13 cellular contexts compared by ENCODE assay signal in the genomic region with DNA sequence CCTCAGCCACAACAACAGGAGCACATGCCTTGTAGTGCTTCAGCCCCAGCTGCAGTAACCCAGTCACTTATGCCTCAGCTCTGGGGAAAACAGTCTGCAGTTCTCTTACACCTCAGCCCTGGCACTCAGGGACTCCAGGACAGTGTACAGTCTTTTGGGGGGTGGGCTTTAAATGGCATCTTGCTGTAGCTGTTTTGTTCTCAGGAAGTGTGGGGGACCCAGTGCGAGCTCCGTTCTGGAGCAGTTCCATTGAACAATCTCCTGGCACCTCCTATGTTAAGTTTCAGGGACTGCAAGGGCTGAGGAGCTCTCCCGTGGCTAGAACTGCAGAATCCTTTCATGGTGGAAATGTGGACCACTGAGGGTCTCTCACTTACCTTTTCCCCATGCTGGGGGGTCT. TPM values are rescaled to one million over a fixed set of nuclear protein-coding genes. Genes with fewer than 3 reads are reported as not detected.
A peak's percentile ranks its signal among the peaks of the same experiment; 100 is the strongest.
DNase-seq lines count a peak whose midpoint lies in the region; ATAC-seq and TF ChIP-seq lines count a peak whose summit lies in the region.
"Had no signal": no experiment of that assay in that cellular context is flagged by ENCODE, and none has a peak within 500 bp of the region (broad histone marks: within the 10 kb centered on the region; RNA-seq: fewer than 3 reads in every experiment).

No MANE protein-coding gene starts in this region.

- H2AK5ac ChIP-seq in H9 (ENCODE audit: insufficient read length, low read length), result no peak overlapping the region

- H3K4me3 Mint-ChIP-seq in H9 (no peak overlapping the region), WTC11 (no peak overlapping the region)
- H3K4me3 Mint-ChIP-seq: B cell; CD8-positive, alpha-beta T cell had no signal

- no peak overlapping the region for H2BK5ac ChIP-seq in H9 (ENCODE audit: insufficient read length, low read length)

- POLR2A ChIA-PET in WTC11 (lab: Charles Lee), result interaction anchor here (0.5 kb wide), 1 partner anchor 148 kb away, joined by 3 read pairs; a partner anchor contains a TSS

- CTCF ChIA-PET in WTC11 (lab: Charles Lee), result interaction anchor here (1.1 to 2.6 kb wide), 9 partner anchors 20 to 247 kb away, joined by 3 to 17 read pairs (median 4); a partner anchor contains a TSS

- no peak overlapping the region for H4K91ac ChIP-seq in H9 (ENCODE audit: insufficient read length, low read depth, low read length)

- no CpG with 5 or more reads among the region's 3 CpGs for WGBS in H9 (ENCODE audit: extremely low coverage, insufficient read length, low lambda C conversion rate)

- H2BK12ac ChIP-seq in H9 (ENCODE audit: insufficient read length, low read depth, low read length), result no peak overlapping the region

- H3K4ac ChIP-seq in H9 (ENCODE audit: low read depth, low read length), result no peak overlapping the region

- DNase-seq in H9, result peak; percentile 25
- no peak for DNase-seq in WTC11 (ENCODE audit: low spot score)
- peak; percentile 5 for DNase-seq in iPS-NIHi7 (ENCODE audit: extremely low spot score)
- DNase-seq in ureter (ENCODE audit: low spot score), result peak; percentile 22
- no peak for DNase-seq in HCEC 1CT
- DNase-seq in NOMO-1 (lab: John Stamatoyannopoulos, UW; ENCODE audit: unreplicated experiment in 2 of 2), result no peak
- DNase-seq in stimulated activated naive CD8-positive, alpha-beta T cell treated with anti-CD3 and anti-CD28 coated beads, Interleukin-15, Interleukin-2, amounts not matched to agents 100 U/mL and 50 U/mL, for 24 hours, result no peak
- DNase-seq: Calu3; CD8-positive, alpha-beta T cell; DMS79 treated with DMSO at 0.1 percent for 48 hours; GF-D8 had no signal

- no peak overlapping the region for H4K5ac ChIP-seq in H9 (ENCODE audit: insufficient read length, low read depth, low read length)

- no peak overlapping the region for H2BK120ac ChIP-seq in H9 (ENCODE audit: low read depth, low read length, poor library complexity, severe bottlenecking)

- H3K27me3 ChIP-seq in H9 (ENCODE audit: insufficient read depth, low read length), result no peaks in the 10 kb centered on the region
- H3K27me3 ChIP-seq: BLaER1 treated with 17β-estradiol and CSF1 and Interleukin-3, amounts not matched to agents 10 nM and 100 nM had no signal

- no peaks in the 10 kb centered on the region for H3K23me2 ChIP-seq in H9 (ENCODE audit: insufficient read length, low read depth, low read length, poor library complexity, severe bottlenecking)

- no peaks in the 10 kb centered on the region for H3K9me3 ChIP-seq in H9 (ENCODE audit: control insufficient read depth, low read depth, low read length)

- no peak overlapping the region for H4K8ac ChIP-seq in H9 (replicated peaks; ENCODE audit: insufficient read length, low read depth, low read length)

- H3K27me3 Mint-ChIP-seq in H9 (ENCODE audit: low read depth), result no peaks in the 10 kb centered on the region
- H3K27me3 Mint-ChIP-seq in WTC11 (ENCODE audit: low read depth), result no peaks in the 10 kb centered on the region; the same call in 1 of the 2 replicates
- H3K27me3 Mint-ChIP-seq: B cell had no signal

- H3K79me2 ChIP-seq in H9 (ENCODE audit: insufficient read depth, low read length), result no peaks in the 10 kb centered on the region

- no peaks in the 10 kb centered on the region for H3K4me1 ChIP-seq in H9 (ENCODE audit: insufficient read depth, low read length)
- H3K4me1 ChIP-seq: BLaER1 treated with 17β-estradiol and CSF1 and Interleukin-3, amounts not matched to agents 10 nM and 100 nM had no signal

- no peak overlapping the region for H3K4me2 ChIP-seq in H9 (ENCODE audit: insufficient read depth, insufficient read length, low read length)
- H3K4me2 ChIP-seq: BLaER1 treated with 17β-estradiol and CSF1 and Interleukin-3, amounts not matched to agents 10 nM and 100 nM had no signal

- no peaks in the 10 kb centered on the region for H3K79me1 ChIP-seq in H9 (ENCODE audit: insufficient read depth, low read depth, low read length, poor library complexity, severe bottlenecking)

- H3K4me1 Mint-ChIP-seq in H9 (no peaks in the 10 kb centered on the region), WTC11 (no peaks in the 10 kb centered on the region)
- H3K4me1 Mint-ChIP-seq: B cell had no signal

- no peak overlapping the region for H2BK15ac ChIP-seq in H9 (ENCODE audit: low read depth, low read length)

- no peak overlapping the region for H3T11ph ChIP-seq in H9 (ENCODE audit: low read length)

- H3K14ac ChIP-seq in H9 (ENCODE audit: insufficient read depth, low read length), result no peak overlapping the region

- peaks cover 0 to 3% (median 0%) of the 10 kb centered on the region in 3 experiments; a peak in 2 of 7 replicates for H3K36me3 Mint-ChIP-seq in H9 (ENCODE audit: insufficient read depth in 1 of 3, low read depth in 3 of 3)
- H3K36me3 Mint-ChIP-seq in WTC11, result no peaks in the 10 kb centered on the region

- no peak overlapping the region for H3K9ac ChIP-seq in H9 (ENCODE audit: extremely low read depth, insufficient read length, low read length)
- H3K9ac ChIP-seq: BLaER1 treated with 17β-estradiol and CSF1 and Interleukin-3, amounts not matched to agents 10 nM and 100 nM had no signal

- H3K9me3 Mint-ChIP-seq in H9 (peaks cover 3 to 11% of the 10 kb centered on the region in 2 experiments; a peak in 4 of 5 replicates), WTC11 (no peaks in the 10 kb centered on the region)

- peak; percentile 47; the same call in 1 of the 2 replicates for ATAC-seq in WTC11
- no peak for ATAC-seq in stimulated activated naive CD8-positive, alpha-beta T cell treated with anti-CD3 and anti-CD28 coated beads, Interleukin-15, Interleukin-2, amounts not matched to agents 100 U/mL and 50 U/mL, for 24 hours
- ATAC-seq: CD8-positive, alpha-beta T cell had no signal

- no peak overlapping the region for H3K56ac ChIP-seq in H9 (ENCODE audit: insufficient read length, low read depth, low read length)

- H3K18ac ChIP-seq in H9 (ENCODE audit: insufficient read length, low read depth, low read length), result no peak overlapping the region

- TF ChIP-seq CTCF in H9 (conservative IDR thresholded peaks at IDR 0.05) (peak; percentile 15; the same call in 1 of the 3 replicates), WTC11 (IDR thresholded peaks at IDR 0.05) (no peak)

- no peak overlapping the region for H3K27ac Mint-ChIP-seq in H9
- no peak overlapping the region for H3K27ac Mint-ChIP-seq in WTC11
- H3K27ac Mint-ChIP-seq: B cell; CD8-positive, alpha-beta T cell had no signal

- H2BK20ac ChIP-seq in H9 (ENCODE audit: low read depth, low read length, poor library complexity, severe bottlenecking), result no peak overlapping the region

- no peak overlapping the region for H3K27ac ChIP-seq in H9 (ENCODE audit: insufficient read length, low read depth, low read length)
- H3K27ac ChIP-seq: BLaER1 treated with 17β-estradiol and CSF1 and Interleukin-3, amounts not matched to agents 10 nM and 100 nM had no signal

- no peak overlapping the region for H2AFZ ChIP-seq in H9 (ENCODE audit: low read length)

- H3K23ac ChIP-seq in H9 (ENCODE audit: insufficient read length, low read depth, low read length), result no peak overlapping the region

- no peaks in the 10 kb centered on the region for H4K20me1 ChIP-seq in H9 (ENCODE audit: control insufficient read depth, insufficient read depth, insufficient read length)
- H4K20me1 ChIP-seq: BLaER1 treated with 17β-estradiol and CSF1 and Interleukin-3, amounts not matched to agents 10 nM and 100 nM had no signal

TF ChIP-seq in WTC11, 78 proteins besides CTCF, POLR2A, EP300 and RAD21 (continues in another document):
- no peak for TF ChIP-seq ELF4 (CRISPR knock-in tag; IDR thresholded peaks at IDR 0.05; ENCODE audit: low read depth)
- TF ChIP-seq, protein P1, sequence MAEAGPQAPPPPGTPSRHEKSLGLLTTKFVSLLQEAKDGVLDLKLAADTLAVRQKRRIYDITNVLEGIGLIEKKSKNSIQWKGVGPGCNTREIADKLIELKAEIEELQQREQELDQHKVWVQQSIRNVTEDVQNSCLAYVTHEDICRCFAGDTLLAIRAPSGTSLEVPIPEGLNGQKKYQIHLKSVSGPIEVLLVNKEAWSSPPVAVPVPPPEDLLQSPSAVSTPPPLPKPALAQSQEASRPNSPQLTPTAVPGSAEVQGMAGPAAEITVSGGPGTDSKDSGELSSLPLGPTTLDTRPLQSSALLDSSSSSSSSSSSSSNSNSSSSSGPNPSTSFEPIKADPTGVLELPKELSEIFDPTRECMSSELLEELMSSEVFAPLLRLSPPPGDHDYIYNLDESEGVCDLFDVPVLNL (CRISPR knock-in tag; IDR thresholded peaks at IDR 0.05; ENCODE audit: borderline replicate concordance, low read depth), result no peak
- TF ChIP-seq, protein P2, sequence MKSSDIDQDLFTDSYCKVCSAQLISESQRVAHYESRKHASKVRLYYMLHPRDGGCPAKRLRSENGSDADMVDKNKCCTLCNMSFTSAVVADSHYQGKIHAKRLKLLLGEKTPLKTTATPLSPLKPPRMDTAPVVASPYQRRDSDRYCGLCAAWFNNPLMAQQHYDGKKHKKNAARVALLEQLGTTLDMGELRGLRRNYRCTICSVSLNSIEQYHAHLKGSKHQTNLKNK (CRISPR knock-in tag; IDR thresholded peaks at IDR 0.05), result no peak
- TF ChIP-seq, protein P3, sequence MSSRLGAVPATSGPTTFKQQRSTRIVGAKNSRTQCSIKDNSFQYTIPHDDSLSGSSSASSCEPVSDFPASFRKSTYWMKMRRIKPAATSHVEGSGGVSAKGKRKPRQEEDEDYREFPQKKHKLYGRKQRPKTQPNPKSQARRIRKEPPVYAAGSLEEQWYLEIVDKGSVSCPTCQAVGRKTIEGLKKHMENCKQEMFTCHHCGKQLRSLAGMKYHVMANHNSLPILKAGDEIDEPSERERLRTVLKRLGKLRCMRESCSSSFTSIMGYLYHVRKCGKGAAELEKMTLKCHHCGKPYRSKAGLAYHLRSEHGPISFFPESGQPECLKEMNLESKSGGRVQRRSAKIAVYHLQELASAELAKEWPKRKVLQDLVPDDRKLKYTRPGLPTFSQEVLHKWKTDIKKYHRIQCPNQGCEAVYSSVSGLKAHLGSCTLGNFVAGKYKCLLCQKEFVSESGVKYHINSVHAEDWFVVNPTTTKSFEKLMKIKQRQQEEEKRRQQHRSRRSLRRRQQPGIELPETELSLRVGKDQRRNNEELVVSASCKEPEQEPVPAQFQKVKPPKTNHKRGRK (CRISPR knock-in tag; IDR thresholded peaks at IDR 0.05; ENCODE audit: borderline replicate concordance), result no peak
- TF ChIP-seq, protein P4, sequence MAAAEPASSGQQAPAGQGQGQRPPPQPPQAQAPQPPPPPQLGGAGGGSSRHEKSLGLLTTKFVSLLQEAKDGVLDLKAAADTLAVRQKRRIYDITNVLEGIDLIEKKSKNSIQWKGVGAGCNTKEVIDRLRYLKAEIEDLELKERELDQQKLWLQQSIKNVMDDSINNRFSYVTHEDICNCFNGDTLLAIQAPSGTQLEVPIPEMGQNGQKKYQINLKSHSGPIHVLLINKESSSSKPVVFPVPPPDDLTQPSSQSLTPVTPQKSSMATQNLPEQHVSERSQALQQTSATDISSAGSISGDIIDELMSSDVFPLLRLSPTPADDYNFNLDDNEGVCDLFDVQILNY (CRISPR knock-in tag; IDR thresholded peaks at IDR 0.05), result no peak
- no peak for TF ChIP-seq ATF1 (CRISPR knock-in tag; IDR thresholded peaks at IDR 0.05)

RNA-seq across cellular contexts. Expression of a gene that starts 55.2 kb away (rescaled TPM):
- total RNA-seq in H9 (2021), result 161 and 171 TPM in 2 replicates
- total RNA-seq in WTC11 (2021), result 177 to 201 TPM (median 194 TPM) in 3 replicates
- total RNA-seq in ureter, result 96.3 TPM

Comparison
In these comparisons a context has a peak if more than half of its experiments do, and no peak if none do; other contexts are left out.
1. DNase-seq: peak in H9 (single experiment), iPS-NIHi7 (single experiment) and ureter (single experiment); none in WTC11 (single experiment), HCEC 1CT (single experiment), NOMO-1 (0 of 2) and stimulated activated naive CD8-positive, alpha-beta T cell treated with anti-CD3 and anti-CD28 coated beads, Interleukin-15, Interleukin-2, amounts not matched to agents 100 U/mL and 50 U/mL, for 24 hours (single experiment).